ENCODE assay signal across 20 cellular contexts in genomic region chr9:99322299-99322698, GRCh38.
A peak's percentile ranks its signal among the peaks of the same experiment; 100 is the strongest.
DNase-seq lines count a peak whose midpoint lies in the region; ATAC-seq, FAIRE-seq and TF ChIP-seq lines count a peak whose summit lies in the region.
"Had no signal": no experiment of that assay in that cellular context is flagged by ENCODE, and none has a peak within 500 bp of the region (broad histone marks: within the 10 kb centered on the region; RNA-seq: fewer than 3 reads in every experiment).

No MANE protein-coding gene starts in this region.

- BruUV-seq in GM12878 (replicated peaks; lab: Mats Ljungman, UMichigan), result no TSS peak

- RAD21 ChIA-PET in GM12878 (lab: Charles Lee; ENCODE audit: unreplicated experiment), result interaction anchor here (1.0 kb wide), 1 partner anchor 13 kb away, joined by 3 read pairs; no protein-coding TSS in a partner anchor

- H2AFZ ChIP-seq in SK-N-SH (ENCODE audit: low read depth) (no peak overlapping the region), GM12878 (ENCODE audit: control insufficient read depth, low read depth, low read length) (no peak overlapping the region), Karpas-422 (ENCODE audit: low read length) (no peak overlapping the region)

- H3K4me2 ChIP-seq in SK-N-SH (no peak overlapping the region), GM12878 (ENCODE audit: control insufficient read depth, insufficient read depth) (no peak overlapping the region), Karpas-422 (ENCODE audit: low read depth, low read length, poor library complexity, severe bottlenecking) (no peak overlapping the region)
- H3K4me2 ChIP-seq: BLaER1 treated with 17β-estradiol and CSF1 and Interleukin-3, amounts not matched to agents 10 nM and 100 nM had no signal

- 35% methylated on average over 1 of the region's 1 CpG for WGBS in SK-N-SH (ENCODE audit: low lambda C conversion rate)
- WGBS in GM12878 (ENCODE audit: insufficient coverage, insufficient replicate concordance, low lambda C conversion rate, missing lambda C conversion rate), result 20% methylated on average over 1 of the region's 1 CpG
- 26% methylated on average over 1 of the region's 1 CpG for WGBS in esophagus muscularis mucosa

- H3K4me3 ChIP-seq in SK-N-SH (ENCODE audit: low read depth in 2 of 2, low read length in 1 of 2) (no peak overlapping the region), GM12878 (no peak overlapping the region), esophagus muscularis mucosa (no peak overlapping the region), Karpas-422 (ENCODE audit: low read length) (no peak overlapping the region)
- H3K4me3 ChIP-seq: BLaER1 treated with 17β-estradiol and CSF1 and Interleukin-3, amounts not matched to agents 10 nM and 100 nM had no signal

- CTCF ChIA-PET in SK-N-SH (lab: Yijun Ruan, JAX), result interaction anchor here (1.6 kb wide), 1 partner anchor 11 kb away, joined by 6 read pairs; no protein-coding TSS in a partner anchor
- CTCF ChIA-PET in GM12878 (lab: Yijun Ruan, JAX), result interaction anchor here (0.5 to 1.7 kb wide), 7 partner anchors 9 to 562 kb away, joined by 3 to 6 read pairs (median 4); no protein-coding TSS in a partner anchor

- in situ Hi-C loops in GM12878 (cut with MboI), result no loop called here

- ATAC-seq in SK-N-SH treated with all-trans-retinoic acid at 6 μM for 48 hours (no peak), GM12878 (peak; percentile 56)
- ATAC-seq: CD8-positive, alpha-beta T cell; HCT116 had no signal

- H3K79me2 ChIP-seq in SK-N-SH (ENCODE audit: insufficient read depth) (no peaks in the 10 kb centered on the region), GM12878 (ENCODE audit: control insufficient read depth, insufficient read depth, low read length) (no peaks in the 10 kb centered on the region), Karpas-422 (ENCODE audit: low read length) (no peaks in the 10 kb centered on the region)

- no peaks in the 10 kb centered on the region for H3F3A ChIP-seq in SK-N-SH (replicated peaks; ENCODE audit: insufficient read depth)

- POLR2A ChIA-PET in SK-N-SH (lab: Yijun Ruan, JAX), result no interaction called here
- POLR2A ChIA-PET in GM12878 (lab: Charles Lee), result interaction anchor here (0.6 kb wide), 1 partner anchor 73 kb away, joined by 3 read pairs; no protein-coding TSS in a partner anchor

- H3K9me2 ChIP-seq in SK-N-SH (no peaks in the 10 kb centered on the region), Karpas-422 (replicated peaks; ENCODE audit: insufficient read depth, low read length) (no peaks in the 10 kb centered on the region)

- TF ChIP-seq RAD21 in SK-N-SH (IDR thresholded peaks at IDR 0.05; ENCODE audit: low read length), result no peak
- TF ChIP-seq RAD21 in GM12878 (IDR thresholded peaks at IDR 0.05; ENCODE audit: insufficient read depth, low read depth, low read length), result no peak

- TF ChIP-seq POLR2A in GM12878 (IDR thresholded peaks at IDR 0.05; ENCODE audit: low read depth, low read length), result no peak
- no peak for TF ChIP-seq POLR2A in esophagus muscularis mucosa (IDR thresholded peaks at IDR 0.05; ENCODE audit: low read depth)

- no peak overlapping the region for H3K27ac ChIP-seq in SK-N-SH (ENCODE audit: low read depth in 2 of 2, low read length in 1 of 2)
- H3K27ac ChIP-seq in GM12878 (ENCODE audit: control insufficient read depth, insufficient read depth), result no peak overlapping the region
- H3K27ac ChIP-seq in esophagus muscularis mucosa (replicated peaks in 1 of 4), result no peak overlapping the region
- no peak overlapping the region for H3K27ac ChIP-seq in Karpas-422 (ENCODE audit: low read length)
- H3K27ac ChIP-seq: BLaER1 treated with 17β-estradiol and CSF1 and Interleukin-3, amounts not matched to agents 10 nM and 100 nM; HL-60 had no signal

- TF ChIP-seq CTCF in SK-N-SH (IDR thresholded peaks at IDR 0.05), result no peak
- no peak for TF ChIP-seq CTCF in GM12878 (IDR thresholded peaks at IDR 0.05 in 2 of 3, conservative IDR thresholded peaks at IDR 0.05 in 1 of 3; ENCODE audit: control insufficient read depth in 2 of 3, extremely low read depth in 1 of 3, insufficient read depth in 1 of 3, low read depth in 3 of 3, low read length in 3 of 3)
- no peak for TF ChIP-seq CTCF in esophagus muscularis mucosa (IDR thresholded peaks at IDR 0.05)

- no peaks in the 10 kb centered on the region; the same call in 1 of the 2 replicates for H3K27me3 ChIP-seq in SK-N-SH (ENCODE audit: insufficient read depth)
- no peaks in the 10 kb centered on the region for H3K27me3 ChIP-seq in GM12878 (replicated peaks in 1 of 2; ENCODE audit: control insufficient read depth in 2 of 2, insufficient read depth in 2 of 2, low read length in 1 of 2)
- peaks cover 0 to 11% (median 0%) of the 10 kb centered on the region in 4 donors for H3K27me3 ChIP-seq in esophagus muscularis mucosa
- no peaks in the 10 kb centered on the region for H3K27me3 ChIP-seq in Karpas-422 (ENCODE audit: low read length)

- H4K20me1 ChIP-seq in SK-N-SH (ENCODE audit: insufficient read depth), result no peaks in the 10 kb centered on the region
- H4K20me1 ChIP-seq in GM12878 (ENCODE audit: control insufficient read depth, insufficient read depth), result no peaks in the 10 kb centered on the region
- H4K20me1 ChIP-seq in Karpas-422 (ENCODE audit: insufficient read depth, low read depth, low read length), result no peaks in the 10 kb centered on the region
- H4K20me1 ChIP-seq: BLaER1 treated with 17β-estradiol and CSF1 and Interleukin-3, amounts not matched to agents 10 nM and 100 nM had no signal

- SMC1A ChIA-PET in GM12878 (lab: Charles Lee; ENCODE audit: uncharacterized antibody, unreplicated experiment), result interaction anchor here (0.8 to 2.7 kb wide), 6 partner anchors 13 to 481 kb away, joined by 3 to 9 read pairs (median 3); no protein-coding TSS in a partner anchor

- H3K36me3 ChIP-seq in SK-N-SH (replicated peaks in 1 of 2; ENCODE audit: control insufficient read depth in 1 of 2, insufficient read depth in 2 of 2, low read length in 1 of 2), result no peaks in the 10 kb centered on the region
- no peaks in the 10 kb centered on the region for H3K36me3 ChIP-seq in GM12878 (ENCODE audit: control insufficient read depth in 2 of 2, insufficient read depth in 2 of 2, low read length in 1 of 2)
- no peaks in the 10 kb centered on the region for H3K36me3 ChIP-seq in esophagus muscularis mucosa
- H3K36me3 ChIP-seq in Karpas-422 (ENCODE audit: insufficient read depth, low read length), result no peaks in the 10 kb centered on the region
- H3K36me3 ChIP-seq: BLaER1 treated with 17β-estradiol and CSF1 and Interleukin-3, amounts not matched to agents 10 nM and 100 nM had no signal

- H3K4me1 ChIP-seq in SK-N-SH (ENCODE audit: control insufficient read depth in 1 of 2, insufficient read depth in 2 of 2, low read depth in 1 of 2, low read length in 1 of 2) (peaks cover 0 to 2% of the 10 kb centered on the region in 2 experiments; a peak in 1 of 4 replicates), GM12878 (ENCODE audit: control insufficient read depth, insufficient read depth, low read length) (no peaks in the 10 kb centered on the region), esophagus muscularis mucosa (no peaks in the 10 kb centered on the region), Karpas-422 (ENCODE audit: low read length) (no peaks in the 10 kb centered on the region)

- intact Hi-C loops in GM12878 (cut with micrococcal nuclease; ENCODE audit: unreplicated experiment) (no loop called here), esophagus muscularis mucosa (cut with DNase I) (no loop called here)

- no peak for DNase-seq in SK-N-SH
- DNase-seq in GM12878 (ENCODE audit: low read depth, low spot score), result no peak
- peak; percentile 55 for DNase-seq in esophagus muscularis mucosa (ENCODE audit: extremely low spot score)
- DNase-seq in NCI-H128 (lab: John Stamatoyannopoulos, UW; ENCODE audit: unreplicated experiment), result no peak
- DNase-seq in Karpas-422, result no peak
- no peak for DNase-seq in COR-L47 (lab: John Stamatoyannopoulos, UW)
- DNase-seq: 8988T; CD8-positive, alpha-beta T cell; DMS 273 treated with DMSO at 0.1 percent for 48 hours; DMS53; DND-41; EL; GOT3; H7; HFFc6 had no signal

- H3K9me3 ChIP-seq in SK-N-SH (no peaks in the 10 kb centered on the region; the same call in 1 of the 2 replicates), GM12878 (replicated peaks; ENCODE audit: control insufficient read depth, insufficient read depth, low read length) (no peaks in the 10 kb centered on the region), esophagus muscularis mucosa (no peaks in the 10 kb centered on the region), Karpas-422 (ENCODE audit: low read length) (no peaks in the 10 kb centered on the region)
- H3K9me3 ChIP-seq: BLaER1 treated with 17β-estradiol and CSF1 and Interleukin-3, amounts not matched to agents 10 nM and 100 nM had no signal

- no peak for FAIRE-seq in GM12878 (lab: Jason Lieb, UNC)
- FAIRE-seq: GM12891 had no signal

- H3K9ac ChIP-seq in SK-N-SH (no peak overlapping the region), GM12878 (ENCODE audit: control insufficient read depth, insufficient read depth, low read length) (no peak overlapping the region), Karpas-422 (ENCODE audit: low read length) (no peak overlapping the region)
- H3K9ac ChIP-seq: BLaER1 treated with 17β-estradiol and CSF1 and Interleukin-3, amounts not matched to agents 10 nM and 100 nM had no signal

- no peak for TF ChIP-seq EP300 in SK-N-SH (IDR thresholded peaks at IDR 0.05; ENCODE audit: borderline replicate concordance in 1 of 2, low read depth in 1 of 2, low read length in 1 of 2)
- no peak for TF ChIP-seq EP300 in GM12878 (IDR thresholded peaks at IDR 0.05; ENCODE audit: borderline replicate concordance in 1 of 2, control insufficient read depth in 1 of 2, low read depth in 2 of 2, low read length in 2 of 2)
- no peak for TF ChIP-seq EP300 in esophagus muscularis mucosa (IDR thresholded peaks at IDR 0.05)

TF ChIP-seq in GM12878, 131 proteins besides CTCF, POLR2A, EP300 and RAD21 (continues in another document):
- no peak for TF ChIP-seq SKIL (IDR thresholded peaks at IDR 0.05; ENCODE audit: low read depth, poor library complexity, severe bottlenecking)
- no peak for TF ChIP-seq IKZF1 (conservative IDR thresholded peaks at IDR 0.05)
- no peak for TF ChIP-seq SMARCA5 (IDR thresholded peaks at IDR 0.05)

Comparison
In these comparisons a context has a peak if more than half of its experiments do, and no peak if none do; other contexts are left out.
1. Of the 26 proteins assayed by ChIP-seq in both GM12878 and SK-N-SH: peak only in GM12878: none; only in SK-N-SH: none; in both: PBX3; in neither: 25.